ENCODE assay signal across 13 cellular contexts in genomic region chr18:58148954-58149471, GRCh38.
A peak's percentile ranks its signal among the peaks of the same experiment; 100 is the strongest.
DNase-seq lines count a peak whose midpoint lies in the region; ATAC-seq lines count a peak whose summit lies in the region.
"Had no signal": no experiment of that assay in that cellular context is flagged by ENCODE, and none has a peak within 500 bp of the region (broad histone marks: within the 10 kb centered on the region; RNA-seq: fewer than 3 reads in every experiment).

No MANE protein-coding gene starts in this region.

- no peaks in the 10 kb centered on the region for H3K9me3 Mint-ChIP-seq in naive B cell
- H3K9me3 Mint-ChIP-seq: activated CD8-positive, alpha-beta T cell treated with anti-CD3 and anti-CD28 coated beads for 36 hours had no signal

- no peak overlapping the region for H3K4me3 Mint-ChIP-seq in naive B cell
- H3K4me3 Mint-ChIP-seq: activated CD8-positive, alpha-beta T cell treated with anti-CD3 and anti-CD28 coated beads for 36 hours had no signal

- ATAC-seq in GM18873 (IDR thresholded peaks at IDR 0.05; ENCODE audit: low FRiP score, unreplicated experiment) (peak; percentile 81), HG02642 (IDR thresholded peaks at IDR 0.05; ENCODE audit: poor library complexity, unreplicated experiment) (peak; percentile 66), naive B cell (ENCODE audit: low read depth in 2 of 2) (peak; percentile 33 to 69)
- no peak for ATAC-seq in stimulated activated naive CD8-positive, alpha-beta T cell treated with anti-CD3 and anti-CD28 coated beads, Interleukin-15, Interleukin-2, amounts not matched to agents 100 U/mL and 50 U/mL, for 24 hours
- ATAC-seq: activated CD8-positive, alpha-beta T cell treated with anti-CD3 and anti-CD28 coated beads for 36 hours had no signal

- H3K4me1 Mint-ChIP-seq in naive B cell = peaks cover 0 to 5% (median 0%) of the 10 kb centered on the region in 3 donors

- peak overlapping the region in 1 of 6 donors; percentile 69 for H3K27ac Mint-ChIP-seq in naive B cell
- H3K27ac Mint-ChIP-seq: activated CD8-positive, alpha-beta T cell treated with anti-CD3 and anti-CD28 coated beads for 36 hours had no signal

- DNase-seq in NCI-H2029 (lab: John Stamatoyannopoulos, UW) = peak; percentile 66
- DNase-seq in naive B cell = no peak
- DNase-seq in HK-2 (ENCODE audit: unreplicated experiment) = no peak
- DNase-seq in HuH-7.5 (ENCODE audit: low spot score) = no peak
- no peak for DNase-seq in stimulated activated naive CD8-positive, alpha-beta T cell treated with anti-CD3 and anti-CD28 coated beads, Interleukin-15, Interleukin-2, amounts not matched to agents 100 U/mL and 50 U/mL, for 24 hours
- no peak for DNase-seq in NCI-H187 (lab: John Stamatoyannopoulos, UW)
- DNase-seq: activated CD8-positive, alpha-beta T cell treated with anti-CD3 and anti-CD28 coated beads for 36 hours; esophagus squamous epithelium; KG1; mesenchymal stem cell; Right ventricle myocardium superior had no signal

- H3K36me3 Mint-ChIP-seq in naive B cell = no peaks in the 10 kb centered on the region

- H3K27me3 Mint-ChIP-seq in naive B cell = no peaks in the 10 kb centered on the region
- H3K27me3 Mint-ChIP-seq: activated CD8-positive, alpha-beta T cell treated with anti-CD3 and anti-CD28 coated beads for 36 hours had no signal
